8 cellular contexts compared by ENCODE assay signal in genomic region chrX:13734278-13735172, GRCh38. TPM values are rescaled to one million over a fixed set of nuclear protein-coding genes. Genes with fewer than 3 reads are reported as not detected.
DNase-seq lines count a peak whose midpoint lies in the region; TF ChIP-seq lines count a peak whose summit lies in the region.

Gene OFD1 (plus strand): TSS chrX:13734748. CDS start chrX:13735072, 324 bp downstream.
Gene TRAPPC2 (minus strand): TSS chrX:13734620. CDS start chrX:13719963, 14,657 bp downstream.

- no peak within 1 kb of the TSS for H2BK12ac ChIP-seq in H9 (ENCODE audit: insufficient read length, low read depth, low read length)

- H4K5ac ChIP-seq in H9 (ENCODE audit: insufficient read length, low read depth, low read length): peak within 1 kb of the TSS; percentile 46

- no peak within 1 kb of the TSS for H3K56ac ChIP-seq in H9 (ENCODE audit: insufficient read length, low read depth, low read length)

- no peak for TF ChIP-seq CTCF in H9 (conservative IDR thresholded peaks at IDR 0.05)
- TF ChIP-seq CTCF in fibroblast of the aortic adventitia (IDR thresholded peaks at IDR 0.05; ENCODE audit: insufficient read depth, low read length): no peak
- no peak for TF ChIP-seq CTCF in nephron (IDR thresholded peaks at IDR 0.05; ENCODE audit: unreplicated experiment in 3 of 3)

- peak within 1 kb of the TSS; percentile 97 for H3K18ac ChIP-seq in H9 (ENCODE audit: insufficient read length, low read depth, low read length)

- peak within 1 kb of the TSS; percentile 95 for H3K27ac ChIP-seq in H9 (ENCODE audit: insufficient read length, low read depth, low read length)

- WGBS in H9 (ENCODE audit: extremely low coverage, insufficient read length, low lambda C conversion rate): no CpG with 5 or more reads among the region's 75 CpGs

- H3K4me1 Mint-ChIP-seq in H9 (peaks cover 8 to 10% of the 10 kb centered on the region in 2 experiments; a peak in 3 of 4 replicates), nephron (peaks cover 29% of the 10 kb centered on the region)
- H3K4me1 Mint-ChIP-seq in stimulated activated naive CD8-positive, alpha-beta T cell treated with anti-CD3 and anti-CD28 coated beads, Interleukin-15, Interleukin-2, amounts not matched to agents 100 ng/mL and 50 ng/mL, for 24 hours (ENCODE audit: low read depth): peaks cover 55% of the 10 kb centered on the region

- H2BK120ac ChIP-seq in H9 (ENCODE audit: low read depth, low read length, poor library complexity, severe bottlenecking): no peak within 1 kb of the TSS

- no peak within 1 kb of the TSS for H3K4ac ChIP-seq in H9 (ENCODE audit: low read depth, low read length)

- H3K36me3 Mint-ChIP-seq in H9 (ENCODE audit: insufficient read depth in 1 of 3, low read depth in 3 of 3): peaks cover 13 to 42% (median 14%) of the 10 kb centered on the region in 3 experiments; a peak in 6 of 7 replicates
- H3K36me3 Mint-ChIP-seq in nephron (ENCODE audit: low read depth): peaks cover 17% of the 10 kb centered on the region
- H3K36me3 Mint-ChIP-seq in stimulated activated naive CD8-positive, alpha-beta T cell treated with anti-CD3 and anti-CD28 coated beads, Interleukin-15, Interleukin-2, amounts not matched to agents 100 ng/mL and 50 ng/mL, for 24 hours (ENCODE audit: low read depth): peaks cover 39% of the 10 kb centered on the region

- peak within 1 kb of the TSS; percentile 89 for H2BK5ac ChIP-seq in H9 (ENCODE audit: insufficient read length, low read length)

- peak within 1 kb of the TSS; percentile 89 to 90 for H3K4me3 Mint-ChIP-seq in H9
- H3K4me3 Mint-ChIP-seq in nephron: peak within 1 kb of the TSS; percentile 98 to 100 (median 100)
- peak within 1 kb of the TSS; percentile 94 for H3K4me3 Mint-ChIP-seq in stimulated activated naive CD8-positive, alpha-beta T cell treated with anti-CD3 and anti-CD28 coated beads, Interleukin-15, Interleukin-2, amounts not matched to agents 100 ng/mL and 50 ng/mL, for 24 hours

- H2BK20ac ChIP-seq in H9 (ENCODE audit: low read depth, low read length, poor library complexity, severe bottlenecking): no peak within 1 kb of the TSS

- no peak within 1 kb of the TSS for H3K23ac ChIP-seq in H9 (ENCODE audit: insufficient read length, low read depth, low read length)

- H3K27ac Mint-ChIP-seq in H9 (peak within 1 kb of the TSS; percentile 95 to 98 (median 97)), nephron (peak within 1 kb of the TSS; percentile 96 to 98 (median 98))
- H3K27ac Mint-ChIP-seq in stimulated activated naive CD8-positive, alpha-beta T cell treated with anti-CD3 and anti-CD28 coated beads, Interleukin-15, Interleukin-2, amounts not matched to agents 100 ng/mL and 50 ng/mL, for 24 hours: peak within 1 kb of the TSS; percentile 97

- no peak within 1 kb of the TSS for H2BK15ac ChIP-seq in H9 (ENCODE audit: low read depth, low read length)

- H3K9me3 Mint-ChIP-seq in H9 (peaks cover 24 to 60% of the 10 kb centered on the region in 2 experiments), nephron (peaks cover 8% of the 10 kb centered on the region)
- no peaks in the 10 kb centered on the region for H3K9me3 Mint-ChIP-seq in stimulated activated naive CD8-positive, alpha-beta T cell treated with anti-CD3 and anti-CD28 coated beads, Interleukin-15, Interleukin-2, amounts not matched to agents 100 ng/mL and 50 ng/mL, for 24 hours

- no peak within 1 kb of the TSS for H2AK5ac ChIP-seq in H9 (ENCODE audit: insufficient read length, low read length)

- H3K9ac ChIP-seq in ES-I3 (ENCODE audit: low read depth, low read length) (peak within 1 kb of the TSS; percentile 83), H9 (ENCODE audit: extremely low read depth, insufficient read length, low read length) (peak within 1 kb of the TSS; percentile 99)

- H3T11ph ChIP-seq in H9 (ENCODE audit: low read length): no peak within 1 kb of the TSS

- H4K8ac ChIP-seq in H9 (replicated peaks; ENCODE audit: insufficient read length, low read depth, low read length): peak within 1 kb of the TSS; percentile 56

- peak within 1 kb of the TSS; percentile 96 for H3K4me2 ChIP-seq in H9 (ENCODE audit: insufficient read depth, insufficient read length, low read length)

- no peak within 1 kb of the TSS for H4K91ac ChIP-seq in H9 (ENCODE audit: insufficient read length, low read depth, low read length)

- DNase-seq in H9 (peak; percentile 94), MG63 (peak; percentile 91), SHP77 treated with DMSO at 0.1 percent for 48 hours (lab: John Stamatoyannopoulos, UW) (peak; percentile 78), fibroblast of the aortic adventitia (ENCODE audit: low read depth) (peak; percentile 98)
- peak; percentile 95 for DNase-seq in activated effector memory CD4-positive, alpha-beta T cell treated with anti-CD3 and anti-CD28 coated beads, Interleukin-2, amount 50 U/mL, for 16 hours

- H3K4me1 ChIP-seq in ES-I3 (ENCODE audit: insufficient read depth, low read length): no peaks in the 10 kb centered on the region
- no peaks in the 10 kb centered on the region for H3K4me1 ChIP-seq in H9 (ENCODE audit: insufficient read depth, low read length)

- no peak within 1 kb of the TSS for H2AFZ ChIP-seq in H9 (ENCODE audit: low read length)

- no peaks in the 10 kb centered on the region for H3K9me3 ChIP-seq in ES-I3 (ENCODE audit: control insufficient read depth, insufficient read depth, low read length)
- H3K9me3 ChIP-seq in H9 (ENCODE audit: control insufficient read depth, low read depth, low read length): no peaks in the 10 kb centered on the region
- H3K9me3 ChIP-seq in MG63: no peaks in the 10 kb centered on the region

- H3K4me3 ChIP-seq in MG63: peak within 1 kb of the TSS; percentile 88
- H3K4me3 ChIP-seq in fibroblast of the aortic adventitia (ENCODE audit: low read depth, low read length): peak within 1 kb of the TSS; percentile 95

- H3K27me3 ChIP-seq in H9 (ENCODE audit: insufficient read depth, low read length) (no peaks in the 10 kb centered on the region), MG63 (no peaks in the 10 kb centered on the region)

- peaks cover 5% of the 10 kb centered on the region for H3K23me2 ChIP-seq in H9 (ENCODE audit: insufficient read length, low read depth, low read length, poor library complexity, severe bottlenecking)

- peak within 1 kb of the TSS; percentile 95 for H3K14ac ChIP-seq in H9 (ENCODE audit: insufficient read depth, low read length)

- H3K27me3 Mint-ChIP-seq in H9 (ENCODE audit: low read depth): no peaks in the 10 kb centered on the region; the same call in 1 of the 2 replicates
- H3K27me3 Mint-ChIP-seq in nephron (ENCODE audit: low read depth): no peaks in the 10 kb centered on the region
- H3K27me3 Mint-ChIP-seq in stimulated activated naive CD8-positive, alpha-beta T cell treated with anti-CD3 and anti-CD28 coated beads, Interleukin-15, Interleukin-2, amounts not matched to agents 100 ng/mL and 50 ng/mL, for 24 hours: no peaks in the 10 kb centered on the region

- H3K36me3 ChIP-seq in ES-I3 (ENCODE audit: insufficient read depth, low read length) (no peaks in the 10 kb centered on the region), MG63 (peaks cover 22% of the 10 kb centered on the region)

- H3K79me1 ChIP-seq in H9 (ENCODE audit: insufficient read depth, low read depth, low read length, poor library complexity, severe bottlenecking): peaks cover 3% of the 10 kb centered on the region

- H3K79me2 ChIP-seq in H9 (ENCODE audit: insufficient read depth, low read length): peaks cover 11% of the 10 kb centered on the region; the same call in 1 of the 2 replicates

- no peaks in the 10 kb centered on the region for H4K20me1 ChIP-seq in H9 (ENCODE audit: control insufficient read depth, insufficient read depth, insufficient read length)

RNA-seq across cellular contexts. Expression of gene OFD1, which starts in this region (rescaled TPM):
- total RNA-seq in H9 (2021) (36.0 and 36.6 TPM in 2 replicates), fibroblast of the aortic adventitia (ENCODE audit: low replicate concordance) (20.3 and 41.7 TPM in 2 replicates)
- total RNA-seq in MG63 (2014; rRNA removed; shearing (Covaris generic); ENCODE audit: low replicate concordance): 9.6 and 38.4 TPM in 2 replicates

RNA-seq across cellular contexts. Expression of gene TRAPPC2, which starts in this region (rescaled TPM):
- total RNA-seq in H9 (2021): 13.3 and 14.6 TPM in 2 replicates
- total RNA-seq in MG63 (2014; rRNA removed; shearing (Covaris generic); ENCODE audit: low replicate concordance): 14.6 and 38.0 TPM in 2 replicates
- 21.5 and 31.4 TPM in 2 replicates for total RNA-seq in fibroblast of the aortic adventitia (ENCODE audit: low replicate concordance)

Comparison
In these comparisons a context has a peak if more than half of its experiments do, and no peak if none do; other contexts are left out.
1. Peak in every context shown above with its lines: DNase-seq, H3K4me3 ChIP-seq and H3K27ac ChIP-seq.